8 cellular contexts compared by ENCODE assay signal in genomic region chr2:161136696-161137324, GRCh38. TPM values are rescaled to one million over a fixed set of nuclear protein-coding genes. Genes with fewer than 3 reads are reported as not detected.
DNase-seq lines count a peak whose midpoint lies in the region; ATAC-seq lines count a peak whose summit lies in the region.

No MANE protein-coding gene starts in this region.

- H3K4me1 Mint-ChIP-seq in activated T-helper 1 cell treated with anti-CD3 and anti-CD28 coated beads, Interleukin-12 subunit alpha, Interleukin-12 subunit beta, Interleukin-2, Interleukin-4 antibody, amounts not matched to agents 30 ng/mL and 10 ng/mL and 1 ng/mL, durations not matched to agents 14 hours and 24 hours and 36 hours (ENCODE audit: low read depth) = peaks cover 52% of the 10 kb centered on the region

- peak overlapping the region; percentile 94 for H3K4me3 Mint-ChIP-seq in activated T-helper 1 cell treated with anti-CD3 and anti-CD28 coated beads, Interleukin-12 subunit alpha, Interleukin-12 subunit beta, Interleukin-2, Interleukin-4 antibody, amounts not matched to agents 30 ng/mL and 10 ng/mL and 1 ng/mL, durations not matched to agents 14 hours and 24 hours and 36 hours

- intact Hi-C loops in activated T-helper 1 cell treated with anti-CD3 and anti-CD28 coated beads, Interleukin-12 subunit alpha, Interleukin-12 subunit beta, Interleukin-2, Interleukin-4 antibody, amounts not matched to agents 30 ng/mL and 10 ng/mL and 1 ng/mL, durations not matched to agents 14 hours and 24 hours and 36 hours (cut with micrococcal nuclease) = loop anchor here (1.0 to 10.0 kb wide), 7 partner anchors 14 to 1232 kb away; partner anchors contain the start of genes DPP4 and LY75

- peak overlapping the region; percentile 98 for H3K27ac Mint-ChIP-seq in activated T-helper 1 cell treated with anti-CD3 and anti-CD28 coated beads, Interleukin-12 subunit alpha, Interleukin-12 subunit beta, Interleukin-2, Interleukin-4 antibody, amounts not matched to agents 30 ng/mL and 10 ng/mL and 1 ng/mL, durations not matched to agents 14 hours and 24 hours and 36 hours

- no peaks in the 10 kb centered on the region for H3K27me3 ChIP-seq in thymus (ENCODE audit: control insufficient read depth, insufficient read depth)

- no peaks in the 10 kb centered on the region for H3K27me3 Mint-ChIP-seq in activated T-helper 1 cell treated with anti-CD3 and anti-CD28 coated beads, Interleukin-12 subunit alpha, Interleukin-12 subunit beta, Interleukin-2, Interleukin-4 antibody, amounts not matched to agents 30 ng/mL and 10 ng/mL and 1 ng/mL, durations not matched to agents 14 hours and 24 hours and 36 hours (ENCODE audit: insufficient read depth)

- peak overlapping the region; percentile 47 for H3K27ac ChIP-seq in thymus (ENCODE audit: low read depth)

- peaks cover 8% of the 10 kb centered on the region for H3K9me3 Mint-ChIP-seq in activated T-helper 1 cell treated with anti-CD3 and anti-CD28 coated beads, Interleukin-12 subunit alpha, Interleukin-12 subunit beta, Interleukin-2, Interleukin-4 antibody, amounts not matched to agents 30 ng/mL and 10 ng/mL and 1 ng/mL, durations not matched to agents 14 hours and 24 hours and 36 hours

- no peaks in the 10 kb centered on the region for H3K9me3 ChIP-seq in thymus (ENCODE audit: control insufficient read depth)

- ATAC-seq in GM19463 (IDR thresholded peaks at IDR 0.05; ENCODE audit: unreplicated experiment) (peak; percentile 70), HG03521 (IDR thresholded peaks at IDR 0.05; ENCODE audit: unreplicated experiment) (peak; percentile 73)

- peak overlapping the region; percentile 1 for H3K4me3 ChIP-seq in thymus (ENCODE audit: low read length)

- WGBS in thymus = 38% methylated on average over 4 of the region's 4 CpGs

- peaks cover 23% of the 10 kb centered on the region for H3K36me3 Mint-ChIP-seq in activated T-helper 1 cell treated with anti-CD3 and anti-CD28 coated beads, Interleukin-12 subunit alpha, Interleukin-12 subunit beta, Interleukin-2, Interleukin-4 antibody, amounts not matched to agents 30 ng/mL and 10 ng/mL and 1 ng/mL, durations not matched to agents 14 hours and 24 hours and 36 hours (ENCODE audit: low read depth)

- H3K4me1 ChIP-seq in thymus (ENCODE audit: control insufficient read depth, insufficient read depth, low read length) = no peaks in the 10 kb centered on the region

- no peaks in the 10 kb centered on the region for H3K36me3 ChIP-seq in thymus (ENCODE audit: control insufficient read depth, insufficient read depth)

- DNase-seq in GDM1 (lab: John Stamatoyannopoulos, UW) (peak; percentile 30), iPS-NIHi11 (ENCODE audit: low spot score) (peak; percentile 14)
- DNase-seq in activated T-helper 1 cell treated with anti-CD3 and anti-CD28 coated beads, Interleukin-12 subunit alpha, Interleukin-12 subunit beta, Interleukin-2, Interleukin-4 antibody, amounts not matched to agents 30 ng/mL and 10 ng/mL and 1 ng/mL, durations not matched to agents 14 hours and 24 hours and 36 hours (ENCODE audit: low spot score) = peak; percentile 64
- no peak for DNase-seq in stimulated activated CD4-positive, alpha-beta T cell treated with anti-CD3 and anti-CD28 coated beads, Interleukin-12 subunit alpha, Interleukin-12 subunit beta, amount 100 ng/mL, for 4 hours
- no peak for DNase-seq in activated CD8-positive, alpha-beta memory T cell treated with anti-CD3 and anti-CD28 coated beads, Interleukin-2, amount 50 U/mL, for 48 hours

RNA-seq across cellular contexts. Expression of gene TANK, which starts 23.4 kb away (rescaled TPM):
- 136 and 141 TPM in 2 replicates for total RNA-seq in activated T-helper 1 cell treated with anti-CD3 and anti-CD28 coated beads, Interleukin-12 subunit alpha, Interleukin-12 subunit beta, Interleukin-2, Interleukin-4 antibody, amounts not matched to agents 30 ng/mL and 10 ng/mL and 1 ng/mL, durations not matched to agents 14 hours and 24 hours and 36 hours
- polyA plus RNA-seq in thymus = 57.7 TPM

Comparison
In these comparisons a context has a peak if more than half of its experiments do, and no peak if none do; other contexts are left out.
1. DNase-seq: peak in GDM1 (single experiment), activated T-helper 1 cell treated with anti-CD3 and anti-CD28 coated beads, Interleukin-12 subunit alpha, Interleukin-12 subunit beta, Interleukin-2, Interleukin-4 antibody, amounts not matched to agents 30 ng/mL and 10 ng/mL and 1 ng/mL, durations not matched to agents 14 hours and 24 hours and 36 hours (single experiment) and iPS-NIHi11 (single experiment); none in stimulated activated CD4-positive, alpha-beta T cell treated with anti-CD3 and anti-CD28 coated beads, Interleukin-12 subunit alpha, Interleukin-12 subunit beta, amount 100 ng/mL, for 4 hours (single experiment) and activated CD8-positive, alpha-beta memory T cell treated with anti-CD3 and anti-CD28 coated beads, Interleukin-2, amount 50 U/mL, for 48 hours (single experiment).